15 cellular contexts compared by ENCODE assay signal in genomic region chr3:31421280-31422048, GRCh38.
DNase-seq lines count a peak whose midpoint lies in the region; ATAC-seq, FAIRE-seq and TF ChIP-seq lines count a peak whose summit lies in the region.
"Had no signal": no experiment of that assay in that cellular context is flagged by ENCODE, and none has a peak within 500 bp of the region (broad histone marks: within the 10 kb centered on the region; RNA-seq: fewer than 3 reads in every experiment).

No MANE protein-coding gene starts in this region.

- no peak overlapping the region for H3K4me2 ChIP-seq in H1 (ENCODE audit: insufficient read depth in 1 of 2, low read depth in 2 of 2, low read length in 2 of 2)
- H3K4me2 ChIP-seq: BLaER1 treated with 17β-estradiol and CSF1 and Interleukin-3, amounts not matched to agents 10 nM and 100 nM had no signal

- no peaks in the 10 kb centered on the region for H3K9me3 ChIP-seq in H1 (ENCODE audit: insufficient read depth in 2 of 2, low read depth in 1 of 2, low read length in 1 of 2)
- H3K9me3 ChIP-seq: SJSA1, thoracic aorta had no signal

- no peak overlapping the region for H2AK5ac ChIP-seq in H1 (ENCODE audit: low read depth, low read length)

- H3K23ac ChIP-seq in H1 (ENCODE audit: insufficient read length) = no peak overlapping the region

- no peak overlapping the region for H2BK15ac ChIP-seq in H1 (ENCODE audit: low read length)

- POLR2A ChIA-PET in H1 (lab: Charles Lee; ENCODE audit: partially characterized antibody) = no interaction called here

- no peak overlapping the region for H3K9ac ChIP-seq in H1 (replicated peaks in 1 of 4; ENCODE audit: extremely low read depth in 1 of 4, low read depth in 3 of 4, low read length in 3 of 4)
- H3K9ac ChIP-seq: BLaER1 treated with 17β-estradiol and CSF1 and Interleukin-3, amounts not matched to agents 10 nM and 100 nM had no signal

- no peak overlapping the region for H3K56ac ChIP-seq in H1 (replicated peaks; ENCODE audit: insufficient read length, low read depth, low read length)

- no peak for DNase-seq in H1 (ENCODE audit: low read depth in 1 of 2, low spot score in 2 of 2)
- no peak for DNase-seq in Ammon's horn (ENCODE audit: low spot score)
- DNase-seq in NCI-H1092 (lab: John Stamatoyannopoulos, UW) = no peak
- DNase-seq: DND-41, endodermal cell, NCI-H1105, NCI-H2227 treated with DMSO at 0.1 percent for 48 hours, retina had no signal

- ATAC-seq in GM18498 (IDR thresholded peaks at IDR 0.05; ENCODE audit: unreplicated experiment) = peak; percentile 72
- peak; percentile 78 for ATAC-seq in GM19351 (IDR thresholded peaks at IDR 0.05; ENCODE audit: unreplicated experiment)
- peak; percentile 75 for ATAC-seq in HG03378 (IDR thresholded peaks at IDR 0.05; ENCODE audit: unreplicated experiment)
- no peak for ATAC-seq in GM19328 (IDR thresholded peaks at IDR 0.05; ENCODE audit: unreplicated experiment)

- TF ChIP-seq POLR2A in H1 (IDR thresholded peaks at IDR 0.05; ENCODE audit: control extremely low read depth in 1 of 2, low read depth in 2 of 2, low read length in 2 of 2) = no peak

- 82% methylated on average over 3 of the region's 3 CpGs; no CpG with 5 or more reads in 1 of the 2 experiments for WGBS in H1 (ENCODE audit: extremely low coverage in 1 of 2, insufficient coverage in 1 of 2, insufficient read length in 1 of 2, insufficient replicate concordance in 2 of 2, low coverage in 1 of 2, low lambda C conversion rate in 2 of 2, missing lambda C conversion rate in 1 of 2), 2 experiments

- H4K91ac ChIP-seq in H1 (replicated peaks; ENCODE audit: insufficient read length, low read length) = no peak overlapping the region

- no peak for TF ChIP-seq EP300 in H1 (IDR thresholded peaks at IDR 0.05; ENCODE audit: borderline replicate concordance in 1 of 2, low read depth in 2 of 2, low read length in 2 of 2)

- 0 out of 2 replicates have a peak overlapping the region, but pooled peaks have one; percentile 17 for H2AFZ ChIP-seq in H1 (ENCODE audit: low read length)

- H2BK12ac ChIP-seq in H1 (ENCODE audit: low read depth, low read length) = no peak overlapping the region

- H3K18ac ChIP-seq in H1 (ENCODE audit: extremely low read depth, low read length) = no peak overlapping the region

- no peak overlapping the region for H4K8ac ChIP-seq in H1 (ENCODE audit: extremely low read depth, insufficient read depth, low read length)

- no peak overlapping the region for H2BK120ac ChIP-seq in H1 (replicated peaks; ENCODE audit: low read depth, low read length)

- TF ChIP-seq RAD21 in H1 (IDR thresholded peaks at IDR 0.05 in 1 of 2, conservative IDR thresholded peaks at IDR 0.05 in 1 of 2; ENCODE audit: low read depth in 2 of 2, low read length in 2 of 2) = no peak

- no peaks in the 10 kb centered on the region for H3K79me1 ChIP-seq in H1 (ENCODE audit: low read depth, low read length)

- H3K14ac ChIP-seq in H1 (ENCODE audit: insufficient read length) = no peak overlapping the region

- FAIRE-seq in H1 (lab: Jason Lieb, UNC) = no peak

- H3K4me1 ChIP-seq in H1 (replicated peaks in 1 of 4; ENCODE audit: control insufficient read depth in 3 of 4, insufficient read depth in 4 of 4, low read length in 3 of 4) = no peaks in the 10 kb centered on the region
- H3K4me1 ChIP-seq: SJSA1 had no signal

- TF ChIP-seq CTCF in H1 (IDR thresholded peaks at IDR 0.05; ENCODE audit: control extremely low read depth in 1 of 3, insufficient read depth in 1 of 3, low read depth in 1 of 3, low read length in 3 of 3) = no peak

- CTCF ChIA-PET in H1 (lab: Charles Lee; ENCODE audit: partially characterized antibody) = interaction anchor here (0.7 to 1.2 kb wide), 2 partner anchors 26 to 425 kb away, joined by 3 to 5 read pairs; no protein-coding TSS in a partner anchor

- no peaks in the 10 kb centered on the region for H4K20me1 ChIP-seq in H1 (replicated peaks in 1 of 2; ENCODE audit: control insufficient read depth in 1 of 2, insufficient read depth in 2 of 2, low read length in 2 of 2)
- H4K20me1 ChIP-seq: BLaER1 treated with 17β-estradiol and CSF1 and Interleukin-3, amounts not matched to agents 10 nM and 100 nM had no signal

- H3K36me3 ChIP-seq in H1 (ENCODE audit: control insufficient read depth in 2 of 4, insufficient read depth in 4 of 4, low read length in 3 of 4) = no peaks in the 10 kb centered on the region
- H3K36me3 ChIP-seq: BLaER1 treated with 17β-estradiol and CSF1 and Interleukin-3, amounts not matched to agents 10 nM and 100 nM; SJSA1; thoracic aorta had no signal

- no peak overlapping the region for H3K4ac ChIP-seq in H1 (replicated peaks; ENCODE audit: insufficient read length, low read depth, low read length)

- no peak overlapping the region for H3K27ac ChIP-seq in H1 (ENCODE audit: low read depth, low read length)
- H3K27ac ChIP-seq: BLaER1 treated with 17β-estradiol and CSF1 and Interleukin-3, amounts not matched to agents 10 nM and 100 nM; SJSA1; thoracic aorta had no signal

- H3K27me3 ChIP-seq in H1 (replicated peaks in 1 of 4; ENCODE audit: control insufficient read depth in 3 of 4, extremely low read depth in 1 of 4, insufficient read depth in 3 of 4, low read length in 3 of 4) = no peaks in the 10 kb centered on the region
- H3K27me3 ChIP-seq: BLaER1 treated with 17β-estradiol and CSF1 and Interleukin-3, amounts not matched to agents 10 nM and 100 nM; SJSA1 had no signal

- no peaks in the 10 kb centered on the region for H3K79me2 ChIP-seq in H1 (ENCODE audit: control insufficient read depth in 1 of 2, insufficient read depth in 2 of 2, low read length in 2 of 2)

- H2BK20ac ChIP-seq in H1 (ENCODE audit: low read length) = no peak overlapping the region

- H3K4me3 ChIP-seq in H1 (ENCODE audit: extremely low read depth in 1 of 4, insufficient read depth in 2 of 4, low read depth in 3 of 4, low read length in 4 of 4) = no peak overlapping the region
- H3K4me3 ChIP-seq: BLaER1 treated with 17β-estradiol and CSF1 and Interleukin-3, amounts not matched to agents 10 nM and 100 nM; SJSA1; thoracic aorta had no signal

- no peaks in the 10 kb centered on the region; the same call in 1 of the 2 replicates for H3K23me2 ChIP-seq in H1 (ENCODE audit: low read depth, low read length)

- no peak overlapping the region for H4K5ac ChIP-seq in H1 (ENCODE audit: insufficient read length, low read depth, low read length)

- no peak overlapping the region for H2BK5ac ChIP-seq in H1 (ENCODE audit: low read depth, low read length)

TF ChIP-seq in H1, 55 proteins besides CTCF, POLR2A, EP300 and RAD21:
- TF ChIP-seq PHF8 (conservative IDR thresholded peaks at IDR 0.05; ENCODE audit: low read depth, low read length) = no peak
- TF ChIP-seq, protein P1, sequence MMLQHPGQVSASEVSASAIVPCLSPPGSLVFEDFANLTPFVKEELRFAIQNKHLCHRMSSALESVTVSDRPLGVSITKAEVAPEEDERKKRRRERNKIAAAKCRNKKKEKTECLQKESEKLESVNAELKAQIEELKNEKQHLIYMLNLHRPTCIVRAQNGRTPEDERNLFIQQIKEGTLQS (IDR thresholded peaks at IDR 0.05; ENCODE audit: insufficient read depth, low read depth, low read length) = no peak
- no peak for TF ChIP-seq BCL11A (IDR thresholded peaks at IDR 0.05; ENCODE audit: low read depth in 2 of 2, low read length in 2 of 2)
- no peak for TF ChIP-seq MAFK (IDR thresholded peaks at IDR 0.05; ENCODE audit: low read depth, low read length)
- TF ChIP-seq TBP (IDR thresholded peaks at IDR 0.05; ENCODE audit: low read depth, low read length) = no peak
- TF ChIP-seq SIRT6 (IDR thresholded peaks at IDR 0.05; ENCODE audit: low read length) = no peak
- TF ChIP-seq TCF12 (IDR thresholded peaks at IDR 0.05; ENCODE audit: low read depth, low read length) = no peak
- TF ChIP-seq, protein P2, sequence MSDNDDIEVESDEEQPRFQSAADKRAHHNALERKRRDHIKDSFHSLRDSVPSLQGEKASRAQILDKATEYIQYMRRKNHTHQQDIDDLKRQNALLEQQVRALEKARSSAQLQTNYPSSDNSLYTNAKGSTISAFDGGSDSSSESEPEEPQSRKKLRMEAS (IDR thresholded peaks at IDR 0.05) = no peak
